31 cellular contexts compared by ENCODE assay signal in the genomic region with DNA sequence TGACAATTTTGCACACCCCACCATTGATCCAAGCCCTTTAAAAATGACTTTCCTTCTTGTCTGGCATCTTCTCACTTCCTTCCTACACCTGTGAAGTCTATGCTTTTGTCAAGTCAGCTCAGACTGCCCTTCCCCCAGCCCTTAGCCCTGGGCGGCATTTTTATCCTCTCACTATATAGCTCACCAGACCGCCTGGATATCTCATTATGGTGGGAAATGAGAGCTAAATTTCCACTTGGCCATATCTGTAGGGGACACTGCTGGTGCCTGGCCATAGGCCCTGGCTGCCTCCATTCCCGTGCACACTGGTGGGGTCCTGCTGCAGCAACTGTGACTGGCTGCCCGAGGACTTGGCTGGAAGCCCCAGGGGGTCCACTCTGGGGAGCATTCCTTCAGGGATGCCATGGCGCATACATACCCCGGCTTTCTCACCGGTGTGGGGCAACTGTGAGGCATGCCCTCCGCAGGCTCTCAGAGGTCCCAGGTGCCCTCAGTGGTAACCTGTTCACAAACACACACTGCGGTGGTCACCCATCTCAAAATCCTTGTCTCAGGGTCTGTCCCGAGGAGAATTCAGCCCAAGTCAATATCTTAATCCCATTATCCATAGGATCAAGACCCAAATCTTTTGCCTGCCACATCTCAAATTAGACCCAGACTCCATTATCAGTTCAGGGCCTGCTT.
"Had no signal": no experiment of that assay in that cellular context is flagged by ENCODE, and none has a peak within 500 bp of the region (broad histone marks: within the 10 kb centered on the region; RNA-seq: fewer than 3 reads in every experiment).

No MANE protein-coding gene starts in this region.

- H3K4me3 ChIP-seq: gastroesophageal sphincter, right atrium auricular region, smooth muscle cell, tibial nerve had no signal

- H3K9me3 Mint-ChIP-seq: activated CD4-positive, alpha-beta memory T cell treated with anti-CD3 and anti-CD28 coated beads for 36 hours; activated CD4-positive, alpha-beta T cell treated with anti-CD3 and anti-CD28 coated beads, Interleukin-2, amount 10 ng/mL, durations not matched to agents 24 days and 14 days; activated naive CD4-positive, alpha-beta T cell treated with anti-CD3 and anti-CD28 coated beads, Interleukin-2, amount 50 U/mL, for 24 hours; activated naive CD8-positive, alpha-beta T cell treated with anti-CD3 and anti-CD28 coated beads, Interleukin-2, amount 50 U/mL, for 24 hours; activated T-cell treated with anti-CD3 and anti-CD28 coated beads, Interleukin-2, amount 50 U/mL, for 4 hours; activated T-helper 17 cell treated with anti-CD3 and anti-CD28 coated beads, Interleukin-2, amount 50 U/mL, for 72 hours; dendritic cell treated with granulocyte-macrophage colony-stimulating factor and Interleukin-4, amounts not matched to agents 40 ng/mL and 50 ng/mL, for 4 days; T-helper 1 cell treated with Interleukin-12 subunit alpha and Interleukin-12 subunit beta and Interleukin-4 antibody, amounts not matched to agents 30 μg/mL and 1 μg/mL, for 36 hours had no signal

- H3K4me1 Mint-ChIP-seq: activated T-helper 17 cell treated with anti-CD3 and anti-CD28 coated beads, Interleukin-2, amount 50 U/mL, for 72 hours had no signal

- H3K4me2 ChIP-seq: smooth muscle cell had no signal

- H3K36me3 ChIP-seq: gastroesophageal sphincter, right atrium auricular region, tibial nerve had no signal

- DNase-seq: activated CD4-positive, alpha-beta memory T cell treated with anti-CD3 and anti-CD28 coated beads for 36 hours; activated CD4-positive, alpha-beta T cell treated with anti-CD3 and anti-CD28 coated beads, Interleukin-2, amount 10 ng/mL, durations not matched to agents 24 days and 14 days; activated CD4-positive, CD25-positive, alpha-beta regulatory T cell treated with anti-CD3 and anti-CD28 coated beads, Interleukin-2, amount 50 U/mL, for 72 hours; activated gamma-delta T cell treated with Interleukin-2 at 50 U/mL for 16 hours; activated naive CD8-positive, alpha-beta T cell treated with anti-CD3 and anti-CD28 coated beads, Interleukin-2, amount 50 U/mL, for 24 hours; activated T-cell treated with anti-CD3 and anti-CD28 coated beads, Interleukin-2, amount 50 U/mL, for 4 hours; amygdala; caudate nucleus; effector CD8-positive, alpha-beta T cell; head of caudate nucleus; hippocampal formation; kidney; left colon; mammary epithelial cell; naive B cell; nephron progenitor cell; nucleus accumbens; stimulated activated CD4-positive, alpha-beta T cell treated with anti-CD3 and anti-CD28 coated beads, Interleukin-1b, Interleukin-23, amount 100 ng/mL, for 48 hours; stimulated activated CD4-positive, alpha-beta T cell treated with anti-CD3 and anti-CD28 coated beads, Interleukin-4, amount 100 ng/mL, for 4 hours; stimulated activated CD8-positive, alpha-beta memory T cell treated with anti-CD3 and anti-CD28 coated beads, Interleukin-4, amount 100 ng/mL, for 48 hours; stimulated activated naive CD4-positive, alpha-beta T cell treated with Interleukin-2 at 50 U/mL for 16 hours; T-helper 9 cell had no signal

- H3K27me3 Mint-ChIP-seq: activated CD4-positive, alpha-beta T cell treated with anti-CD3 and anti-CD28 coated beads, Interleukin-2, amount 10 ng/mL, durations not matched to agents 24 days and 14 days had no signal

- H3K36me3 Mint-ChIP-seq: activated CD4-positive, alpha-beta memory T cell treated with anti-CD3 and anti-CD28 coated beads for 36 hours; activated naive CD4-positive, alpha-beta T cell treated with anti-CD3 and anti-CD28 coated beads, Interleukin-2, amount 50 U/mL, for 24 hours; naive B cell had no signal

- H3K27ac ChIP-seq: gastroesophageal sphincter, right atrium auricular region, tibial nerve had no signal

- ATAC-seq: gastroesophageal sphincter, left colon had no signal

- H3K4me1 ChIP-seq: gastroesophageal sphincter, right atrium auricular region, tibial nerve had no signal

- H3K27me3 ChIP-seq: right atrium auricular region, tibial nerve had no signal

- H3K4me3 Mint-ChIP-seq: activated CD4-positive, alpha-beta memory T cell treated with anti-CD3 and anti-CD28 coated beads for 36 hours; activated CD4-positive, alpha-beta T cell treated with anti-CD3 and anti-CD28 coated beads, Interleukin-2, amount 10 ng/mL, durations not matched to agents 24 days and 14 days; activated naive CD4-positive, alpha-beta T cell treated with anti-CD3 and anti-CD28 coated beads, Interleukin-2, amount 50 U/mL, for 24 hours; activated naive CD8-positive, alpha-beta T cell treated with anti-CD3 and anti-CD28 coated beads, Interleukin-2, amount 50 U/mL, for 24 hours; activated T-cell treated with anti-CD3 and anti-CD28 coated beads, Interleukin-2, amount 50 U/mL, for 4 hours; activated T-helper 17 cell treated with anti-CD3 and anti-CD28 coated beads, Interleukin-2, amount 50 U/mL, for 72 hours; dendritic cell treated with granulocyte-macrophage colony-stimulating factor and Interleukin-4, amounts not matched to agents 40 ng/mL and 50 ng/mL, for 4 days; mesothelial cell of epicardium; naive B cell; T-helper 1 cell treated with Interleukin-12 subunit alpha and Interleukin-12 subunit beta and Interleukin-4 antibody, amounts not matched to agents 30 μg/mL and 1 μg/mL, for 36 hours had no signal

- H3K27ac Mint-ChIP-seq: activated CD4-positive, alpha-beta memory T cell treated with anti-CD3 and anti-CD28 coated beads for 36 hours; activated naive CD4-positive, alpha-beta T cell treated with anti-CD3 and anti-CD28 coated beads, Interleukin-2, amount 50 U/mL, for 24 hours; activated T-helper 17 cell treated with anti-CD3 and anti-CD28 coated beads, Interleukin-2, amount 50 U/mL, for 72 hours; dendritic cell treated with granulocyte-macrophage colony-stimulating factor and Interleukin-4, amounts not matched to agents 40 ng/mL and 50 ng/mL, for 4 days; mesothelial cell of epicardium; naive B cell; T-helper 1 cell treated with Interleukin-12 subunit alpha and Interleukin-12 subunit beta and Interleukin-4 antibody, amounts not matched to agents 30 μg/mL and 1 μg/mL, for 36 hours had no signal
